9 cellular contexts compared by ENCODE assay signal in genomic region chrX:30735839-30736238, GRCh38.
A peak's percentile ranks its signal among the peaks of the same experiment; 100 is the strongest.
DNase-seq lines count a peak whose midpoint lies in the region; ATAC-seq and TF ChIP-seq lines count a peak whose summit lies in the region.
"Had no signal": no experiment of that assay in that cellular context is flagged by ENCODE, and none has a peak within 500 bp of the region (broad histone marks: within the 10 kb centered on the region; RNA-seq: fewer than 3 reads in every experiment).

No MANE protein-coding gene starts in this region.

- H3K27me3 Mint-ChIP-seq in T-helper 17 cell = no peaks in the 10 kb centered on the region

- H3K4me3 Mint-ChIP-seq in T-helper 17 cell = no peak overlapping the region

- peak; percentile 14 for DNase-seq in NCI-H1436 (lab: John Stamatoyannopoulos, UW)
- no peak for DNase-seq in NCI-H1436 treated with DMSO at 0.1 percent for 48 hours (lab: John Stamatoyannopoulos, UW)
- peak; percentile 79 to 89 for DNase-seq in HAP-1 (ENCODE audit: low spot score in 2 of 2)
- DNase-seq in MG63 = peak; percentile 38
- DNase-seq in T-helper 17 cell = peak; percentile 30 to 59 (median 34)
- DNase-seq in ascending aorta (ENCODE audit: low spot score in 2 of 2) = no peak
- peak; percentile 49 for DNase-seq in inferior parietal cortex (ENCODE audit: extremely low spot score)
- DNase-seq in stimulated activated CD4-positive, alpha-beta T cell treated with anti-CD3 and anti-CD28 coated beads, Interleukin-2, amount 100 ng/mL, for 48 hours = peak; percentile 76 to 78

- no peak overlapping the region for H3K4me3 ChIP-seq in HAP-1
- H3K4me3 ChIP-seq in MG63 = no peak overlapping the region
- H3K4me3 ChIP-seq in ascending aorta = no peak overlapping the region
- H3K4me3 ChIP-seq: BLaER1 treated with 17β-estradiol and CSF1 and Interleukin-3, amounts not matched to agents 10 nM and 100 nM had no signal

- in situ Hi-C loops in HAP-1 (cut with MboI; ENCODE audit: low sequenced_read_pairs) = loop anchor here (25.0 kb wide), 1 partner anchor 926 kb away; no protein-coding TSS in a partner anchor

- peak; percentile 87 for ATAC-seq in T-helper 17 cell

- peaks cover 2% of the 10 kb centered on the region for H3K4me1 Mint-ChIP-seq in T-helper 17 cell

- H3K27me3 ChIP-seq in HAP-1 (ENCODE audit: low read depth) (no peaks in the 10 kb centered on the region), MG63 (no peaks in the 10 kb centered on the region), ascending aorta (no peaks in the 10 kb centered on the region)
- H3K27me3 ChIP-seq: BLaER1 treated with 17β-estradiol and CSF1 and Interleukin-3, amounts not matched to agents 10 nM and 100 nM had no signal

- no peaks in the 10 kb centered on the region for H3K36me3 Mint-ChIP-seq in T-helper 17 cell (ENCODE audit: low read depth)

- H3K4me1 ChIP-seq in HAP-1 (no peaks in the 10 kb centered on the region), ascending aorta (no peaks in the 10 kb centered on the region)
- H3K4me1 ChIP-seq: BLaER1 treated with 17β-estradiol and CSF1 and Interleukin-3, amounts not matched to agents 10 nM and 100 nM had no signal

- peak in 2 of 3 experiments; percentile 38 to 47 for TF ChIP-seq CTCF in ascending aorta (IDR thresholded peaks at IDR 0.05)

- no peak overlapping the region for H3K27ac ChIP-seq in ascending aorta
- H3K27ac ChIP-seq: BLaER1 treated with 17β-estradiol and CSF1 and Interleukin-3, amounts not matched to agents 10 nM and 100 nM had no signal

- intact Hi-C loops in ascending aorta (cut with DNase I) = no loop called here

- no peak overlapping the region for H3K27ac Mint-ChIP-seq in T-helper 17 cell

- H3K9me3 ChIP-seq in HAP-1 (no peaks in the 10 kb centered on the region), MG63 (no peaks in the 10 kb centered on the region), T-helper 17 cell (ENCODE audit: control insufficient read depth, low read length, poor library complexity, severe bottlenecking) (no peaks in the 10 kb centered on the region), ascending aorta (no peaks in the 10 kb centered on the region)
- H3K9me3 ChIP-seq: BLaER1 treated with 17β-estradiol and CSF1 and Interleukin-3, amounts not matched to agents 10 nM and 100 nM had no signal

- H3K36me3 ChIP-seq in HAP-1 (replicated peaks) (no peaks in the 10 kb centered on the region), MG63 (no peaks in the 10 kb centered on the region), ascending aorta (no peaks in the 10 kb centered on the region)

Comparison
In these comparisons a context has a peak if more than half of its experiments do, and no peak if none do; other contexts are left out.
1. DNase-seq: peak in NCI-H1436 (single experiment), HAP-1 (2 of 2), MG63 (single experiment), T-helper 17 cell (3 of 3), inferior parietal cortex (single experiment) and stimulated activated CD4-positive, alpha-beta T cell treated with anti-CD3 and anti-CD28 coated beads, Interleukin-2, amount 100 ng/mL, for 48 hours (2 of 2); none in NCI-H1436 treated with DMSO at 0.1 percent for 48 hours (single experiment) and ascending aorta (0 of 2).